In genomic region chr7:28792858-28793257, GRCh38 we compare ENCODE assay signal across 30 cellular contexts.
A peak's percentile ranks its signal among the peaks of the same experiment; 100 is the strongest.
DNase-seq lines count a peak whose midpoint lies in the region; ATAC-seq, FAIRE-seq and TF ChIP-seq lines count a peak whose summit lies in the region.
"Had no signal": no experiment of that assay in that cellular context is flagged by ENCODE, and none has a peak within 500 bp of the region (broad histone marks: within the 10 kb centered on the region; RNA-seq: fewer than 3 reads in every experiment).

No MANE protein-coding gene starts in this region.

- 39% methylated on average over 2 of the region's 2 CpGs for WGBS in GM12878 (ENCODE audit: insufficient coverage, insufficient replicate concordance, low lambda C conversion rate, missing lambda C conversion rate)

- ATAC-seq in GM21515 (IDR thresholded peaks at IDR 0.05; ENCODE audit: unreplicated experiment) (peak; percentile 82), HG03045 (IDR thresholded peaks at IDR 0.05; ENCODE audit: unreplicated experiment) (peak; percentile 47), GM12878 (peak; percentile 77), HG03139 (IDR thresholded peaks at IDR 0.05; ENCODE audit: unreplicated experiment) (no peak)
- ATAC-seq: activated CD8-positive, alpha-beta T cell treated with anti-CD3 and anti-CD28 coated beads for 36 hours; activated T-helper 17 cell treated with anti-CD3 and anti-CD28 coated beads, Interleukin-2, amount 50 U/mL, for 72 hours; body of pancreas; left lung had no signal

- SMC1A ChIA-PET in GM12878 (lab: Charles Lee; ENCODE audit: uncharacterized antibody, unreplicated experiment) = no interaction called here

- no peak for TF ChIP-seq RAD21 in GM12878 (IDR thresholded peaks at IDR 0.05; ENCODE audit: insufficient read depth, low read depth, low read length)

- H4K20me1 ChIP-seq in GM12878 (ENCODE audit: control insufficient read depth, insufficient read depth) (no peaks in the 10 kb centered on the region), Karpas-422 (ENCODE audit: insufficient read depth, low read depth, low read length) (0 out of 2 replicates have a peak, but pooled peaks cover 5% of the 10 kb centered on the region)

- 0 out of 2 replicates have a peak overlapping the region, but pooled peaks have one; percentile 2 for H3K4me2 ChIP-seq in GM12878 (ENCODE audit: control insufficient read depth, insufficient read depth)
- H3K4me2 ChIP-seq in Karpas-422 (ENCODE audit: low read depth, low read length, poor library complexity, severe bottlenecking) = no peak overlapping the region
- H3K4me2 ChIP-seq: KMS-11 had no signal

- no peak overlapping the region for H2AFZ ChIP-seq in GM12878 (ENCODE audit: control insufficient read depth, low read depth, low read length)
- no peak overlapping the region for H2AFZ ChIP-seq in Karpas-422 (ENCODE audit: low read length)

- no peaks in the 10 kb centered on the region for H3K9me2 ChIP-seq in Karpas-422 (replicated peaks; ENCODE audit: insufficient read depth, low read length)

- H3K9me3 ChIP-seq in GM12878 (replicated peaks; ENCODE audit: control insufficient read depth, insufficient read depth, low read length) (no peaks in the 10 kb centered on the region), Karpas-422 (ENCODE audit: low read length) (no peaks in the 10 kb centered on the region)
- H3K9me3 ChIP-seq: body of pancreas, left lung, transverse colon had no signal

- intact Hi-C loops in GM12878 (cut with micrococcal nuclease; ENCODE audit: unreplicated experiment) = no loop called here

- TF ChIP-seq CTCF in GM12865 (IDR thresholded peaks at IDR 0.05; ENCODE audit: insufficient read depth, low read depth, low read length, missing control alignments) (no peak), GM12878 (IDR thresholded peaks at IDR 0.05 in 2 of 3, conservative IDR thresholded peaks at IDR 0.05 in 1 of 3; ENCODE audit: control insufficient read depth in 2 of 3, extremely low read depth in 1 of 3, insufficient read depth in 1 of 3, low read depth in 3 of 3, low read length in 3 of 3) (no peak)

- no TSS peak for BruUV-seq in GM12878 (replicated peaks; lab: Mats Ljungman, UMichigan)

- H3K4me1 ChIP-seq in GM12878 (ENCODE audit: control insufficient read depth, insufficient read depth, low read length) (no peaks in the 10 kb centered on the region), Karpas-422 (ENCODE audit: low read length) (no peaks in the 10 kb centered on the region)
- H3K4me1 ChIP-seq: body of pancreas, left lung, transverse colon had no signal

- RAD21 ChIA-PET in GM12878 (lab: Charles Lee; ENCODE audit: unreplicated experiment) = no interaction called here

- peak; percentile 37 for DNase-seq in GM12865 (ENCODE audit: low read depth)
- DNase-seq in GM12878 (ENCODE audit: low read depth, low spot score) = no peak
- no peak for DNase-seq in Karpas-422
- no peak for DNase-seq in NCI-H1930 (lab: John Stamatoyannopoulos, UW)
- no peak for DNase-seq in activated T-cell treated with anti-CD3 and anti-CD28 coated beads for 4 hours
- DNase-seq: activated CD8-positive, alpha-beta T cell treated with anti-CD3 and anti-CD28 coated beads for 36 hours; activated naive CD4-positive, alpha-beta T cell treated with anti-CD3 and anti-CD28 coated beads, Interleukin-2, amount 50 U/mL, for 16 hours; body of pancreas; CD4-positive, CD25-positive, alpha-beta regulatory T cell; dermis blood vessel endothelial cell; DMS79 treated with DMSO at 0.1 percent for 48 hours; endodermal cell; H9; left lung; mesenchymal stem cell; NCI-H1417; NCI-H2029 treated with DMSO at 0.1 percent for 48 hours; NCI-H226; SHP77 treated with DMSO at 0.1 percent for 48 hours; stimulated activated CD4-positive, alpha-beta T cell treated with anti-CD3 and anti-CD28 coated beads, Interleukin-15, amount 100 ng/mL, for 24 hours; stimulated activated CD4-positive, alpha-beta T cell treated with anti-CD3 and anti-CD28 coated beads, Interleukin-4, amount 100 ng/mL, for 4 hours; transverse colon had no signal

- POLR2A ChIA-PET in GM12878 (lab: Charles Lee) = no interaction called here

- in situ Hi-C loops in GM12878 (cut with MboI) = no loop called here

- H3K36me3 ChIP-seq in GM12878 (ENCODE audit: control insufficient read depth in 2 of 2, insufficient read depth in 2 of 2, low read length in 1 of 2) (no peaks in the 10 kb centered on the region; a peak in 2 of 4 replicates), Karpas-422 (ENCODE audit: insufficient read depth, low read length) (no peaks in the 10 kb centered on the region)
- H3K36me3 ChIP-seq: left lung, transverse colon had no signal

- H3K27ac ChIP-seq in GM12878 (ENCODE audit: control insufficient read depth, insufficient read depth) (no peak overlapping the region), Karpas-422 (ENCODE audit: low read length) (no peak overlapping the region)
- H3K27ac ChIP-seq: body of pancreas, KMS-11, left lung, transverse colon had no signal

- TF ChIP-seq POLR2A in GM12878 (IDR thresholded peaks at IDR 0.05; ENCODE audit: low read depth, low read length) = no peak

- H3K27me3 ChIP-seq in GM12878 (replicated peaks in 1 of 2; ENCODE audit: control insufficient read depth in 2 of 2, insufficient read depth in 2 of 2, low read length in 1 of 2) = no peaks in the 10 kb centered on the region
- H3K27me3 ChIP-seq in Karpas-422 (ENCODE audit: low read length) = no peaks in the 10 kb centered on the region
- H3K27me3 ChIP-seq: body of pancreas, left lung, transverse colon had no signal

- H3K79me2 ChIP-seq in GM12878 (ENCODE audit: control insufficient read depth, insufficient read depth, low read length) = no peaks in the 10 kb centered on the region
- no peaks in the 10 kb centered on the region for H3K79me2 ChIP-seq in Karpas-422 (ENCODE audit: low read length)

- H3K4me3 ChIP-seq in GM12865 (ENCODE audit: low read depth, low read length) = no peak overlapping the region
- H3K4me3 ChIP-seq in GM12878 = no peak overlapping the region
- H3K4me3 ChIP-seq in Karpas-422 (ENCODE audit: low read length) = no peak overlapping the region
- H3K4me3 ChIP-seq: body of pancreas, left lung, transverse colon had no signal

- H3K9ac ChIP-seq in GM12878 (ENCODE audit: control insufficient read depth, insufficient read depth, low read length) (no peak overlapping the region), Karpas-422 (ENCODE audit: low read length) (no peak overlapping the region)
- H3K9ac ChIP-seq: KMS-11 had no signal

- TF ChIP-seq EP300 in GM12878 (IDR thresholded peaks at IDR 0.05; ENCODE audit: borderline replicate concordance in 1 of 2, control insufficient read depth in 1 of 2, low read depth in 2 of 2, low read length in 2 of 2) = no peak

- FAIRE-seq in GM12878 (lab: Jason Lieb, UNC) = peak; percentile 7
- FAIRE-seq: A204.1, islet of Langerhans, RCC 7860 had no signal

- CTCF ChIA-PET in GM12878 (lab: Yijun Ruan, JAX) = interaction anchor here (2.7 kb wide), 1 partner anchor 10 kb away, joined by 9 read pairs; no protein-coding TSS in a partner anchor

TF ChIP-seq in GM12878, 131 proteins besides CTCF, POLR2A, EP300 and RAD21 (continues in another document):
- TF ChIP-seq IKZF2 (IDR thresholded peaks at IDR 0.05) (0 out of 4 replicates have a peak, but pooled peaks of 1 of the 2 experiments have one; percentile 24), HDAC2 (IDR thresholded peaks at IDR 0.05) (no peak), CBX3 (IDR thresholded peaks at IDR 0.05; ENCODE audit: borderline replicate concordance, low read depth) (no peak), BHLHE40 (IDR thresholded peaks at IDR 0.05; ENCODE audit: borderline replicate concordance in 1 of 2, low read depth in 2 of 2, low read length in 1 of 2) (peak in 1 of 2 experiments; percentile 20; a peak in 1 of 4 replicates), POLR2AphosphoS5 (IDR thresholded peaks at IDR 0.05; ENCODE audit: low read length) (no peak), RUNX3 (IDR thresholded peaks at IDR 0.05; ENCODE audit: low read length) (peak; percentile 45), IKZF1 (conservative IDR thresholded peaks at IDR 0.05) (0 out of 2 replicates have a peak, but pooled peaks have one; percentile 17), NR2F1 (conservative IDR thresholded peaks at IDR 0.05) (no peak), RAD51 (IDR thresholded peaks at IDR 0.05) (peak; percentile 22; the same call in 1 of the 2 replicates), BRCA1 (IDR thresholded peaks at IDR 0.05; ENCODE audit: low read depth, low read length) (no peak), SPI1 (IDR thresholded peaks at IDR 0.05; ENCODE audit: borderline replicate concordance, insufficient read depth, low read depth, low read length) (peak; percentile 76), SREBF1 (IDR thresholded peaks at IDR 0.05; ENCODE audit: low read length) (no peak), CHD1 (IDR thresholded peaks at IDR 0.05; ENCODE audit: low read depth, low read length) (no peak), ATF3 (IDR thresholded peaks at IDR 0.05; ENCODE audit: borderline replicate concordance, extremely low read depth, low read depth, low read length) (no peak), YBX1 (IDR thresholded peaks at IDR 0.05) (no peak)
- TF ChIP-seq, protein P1, sequence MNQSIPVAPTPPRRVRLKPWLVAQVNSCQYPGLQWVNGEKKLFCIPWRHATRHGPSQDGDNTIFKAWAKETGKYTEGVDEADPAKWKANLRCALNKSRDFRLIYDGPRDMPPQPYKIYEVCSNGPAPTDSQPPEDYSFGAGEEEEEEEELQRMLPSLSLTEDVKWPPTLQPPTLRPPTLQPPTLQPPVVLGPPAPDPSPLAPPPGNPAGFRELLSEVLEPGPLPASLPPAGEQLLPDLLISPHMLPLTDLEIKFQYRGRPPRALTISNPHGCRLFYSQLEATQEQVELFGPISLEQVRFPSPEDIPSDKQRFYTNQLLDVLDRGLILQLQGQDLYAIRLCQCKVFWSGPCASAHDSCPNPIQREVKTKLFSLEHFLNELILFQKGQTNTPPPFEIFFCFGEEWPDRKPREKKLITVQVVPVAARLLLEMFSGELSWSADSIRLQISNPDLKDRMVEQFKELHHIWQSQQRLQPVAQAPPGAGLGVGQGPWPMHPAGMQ (IDR thresholded peaks at IDR 0.05; ENCODE audit: borderline replicate concordance) = no peak
- TF ChIP-seq, protein P2, sequence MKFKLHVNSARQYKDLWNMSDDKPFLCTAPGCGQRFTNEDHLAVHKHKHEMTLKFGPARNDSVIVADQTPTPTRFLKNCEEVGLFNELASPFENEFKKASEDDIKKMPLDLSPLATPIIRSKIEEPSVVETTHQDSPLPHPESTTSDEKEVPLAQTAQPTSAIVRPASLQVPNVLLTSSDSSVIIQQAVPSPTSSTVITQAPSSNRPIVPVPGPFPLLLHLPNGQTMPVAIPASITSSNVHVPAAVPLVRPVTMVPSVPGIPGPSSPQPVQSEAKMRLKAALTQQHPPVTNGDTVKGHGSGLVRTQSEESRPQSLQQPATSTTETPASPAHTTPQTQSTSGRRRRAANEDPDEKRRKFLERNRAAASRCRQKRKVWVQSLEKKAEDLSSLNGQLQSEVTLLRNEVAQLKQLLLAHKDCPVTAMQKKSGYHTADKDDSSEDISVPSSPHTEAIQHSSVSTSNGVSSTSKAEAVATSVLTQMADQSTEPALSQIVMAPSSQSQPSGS (IDR thresholded peaks at IDR 0.05; ENCODE audit: low read length) = no peak
